In the genomic region with DNA sequence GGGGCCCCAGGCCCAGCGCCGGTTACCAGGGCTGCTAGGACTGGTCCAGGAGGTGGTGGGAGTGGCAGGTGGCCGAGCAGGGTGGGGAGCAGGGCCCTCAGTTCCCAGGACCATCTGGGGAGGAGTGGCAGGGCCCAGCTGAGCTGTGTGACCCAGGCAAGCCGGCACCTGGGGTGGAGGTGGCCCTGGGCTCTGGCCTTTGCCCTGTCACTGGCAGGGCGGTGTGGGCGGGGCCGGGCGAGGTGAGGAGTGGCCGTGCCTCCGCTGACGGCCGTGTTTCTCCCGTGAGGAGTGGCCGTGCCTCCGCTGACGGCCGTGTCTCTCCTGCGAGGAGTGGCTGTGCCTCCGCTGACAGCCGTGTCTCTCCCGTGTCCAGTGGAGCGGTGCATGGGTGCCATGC, we compare ENCODE assay signal across 20 cellular contexts. TPM values are rescaled to one million over a fixed set of nuclear protein-coding genes. Genes with fewer than 3 reads are reported as not detected.
DNase-seq lines count a peak whose midpoint lies in the region; ATAC-seq and TF ChIP-seq lines count a peak whose summit lies in the region.
"Had no signal": no experiment of that assay in that cellular context is flagged by ENCODE, and none has a peak within 500 bp of the region (broad histone marks: within the 10 kb centered on the region; RNA-seq: fewer than 3 reads in every experiment).

No MANE protein-coding gene starts in this region.

- POLR2A ChIA-PET in WTC11 (lab: Charles Lee): no interaction called here

- no peaks in the 10 kb centered on the region for H3K9me3 Mint-ChIP-seq in WTC11
- H3K9me3 Mint-ChIP-seq: CD4-positive, alpha-beta T cell; HFFc6 had no signal

- H3K27ac Mint-ChIP-seq in WTC11: no peak overlapping the region
- H3K27ac Mint-ChIP-seq: B cell; CD4-positive, alpha-beta T cell; HFFc6 had no signal

- DNase-seq in DMS53 (lab: John Stamatoyannopoulos, UW) (peak; percentile 59), DMS53 treated with DMSO at 0.1 percent for 48 hours (lab: John Stamatoyannopoulos, UW; ENCODE audit: unreplicated experiment) (no peak), WTC11 (ENCODE audit: low spot score) (no peak), right lobe of liver (peak; percentile 88 to 89 (median 88)), NCI-H2227 treated with DMSO at 0.1 percent for 48 hours (lab: John Stamatoyannopoulos, UW) (no peak), foreskin fibroblast (no peak), cerebellum (ENCODE audit: low spot score) (no peak)
- no peak for DNase-seq in activated CD4-positive, CD25-positive, alpha-beta regulatory T cell treated with anti-CD3 and anti-CD28 coated beads, Interleukin-2, amount 50 U/mL, for 72 hours
- DNase-seq: 8988T; CD4-positive, alpha-beta T cell; DMS79 treated with DMSO at 0.1 percent for 48 hours; HFFc6; KG1; NCI-H1694 treated with DMSO at 0.1 percent for 48 hours; NCI-H345; NCI-H526 treated with DMSO at 0.1 percent for 48 hours; SHP77 treated with DMSO at 0.1 percent for 48 hours; SK-N-SH had no signal

- H3K27ac ChIP-seq in right lobe of liver: no peak overlapping the region

- no peaks in the 10 kb centered on the region for H3K36me3 ChIP-seq in right lobe of liver

- H3K36me3 Mint-ChIP-seq in WTC11: no peaks in the 10 kb centered on the region

- WGBS in right lobe of liver (ENCODE audit: insufficient coverage, low coverage, low lambda C conversion rate, missing lambda C conversion rate): no CpG with 5 or more reads among the region's 22 CpGs

- ATAC-seq in WTC11 (no peak), right lobe of liver (peak; percentile 68 to 76 (median 72))

- no peaks in the 10 kb centered on the region for H3K9me3 ChIP-seq in right lobe of liver
- H3K9me3 ChIP-seq: SK-N-SH had no signal

- no peaks in the 10 kb centered on the region for H3K4me1 Mint-ChIP-seq in WTC11

- CTCF ChIA-PET in WTC11 (lab: Charles Lee): interaction anchor here (1.7 kb wide), 2 partner anchors 10 to 17 kb away, joined by 5 read pairs; no protein-coding TSS in a partner anchor

- intact Hi-C loops in right lobe of liver (cut with DNase I): no loop called here

- H3K4me3 Mint-ChIP-seq in WTC11: no peak overlapping the region
- H3K4me3 Mint-ChIP-seq: B cell; CD4-positive, alpha-beta T cell; HFFc6 had no signal

- no peak overlapping the region for H3K4me3 ChIP-seq in right lobe of liver
- H3K4me3 ChIP-seq in foreskin fibroblast (ENCODE audit: low read depth in 1 of 2, low read length in 2 of 2): no peak overlapping the region

- TF ChIP-seq POLR2A in right lobe of liver (IDR thresholded peaks at IDR 0.05): no peak

- no peaks in the 10 kb centered on the region for H3K27me3 ChIP-seq in right lobe of liver

- peaks cover 0 to 28% (median 12%) of the 10 kb centered on the region in 4 donors for H3K4me1 ChIP-seq in right lobe of liver

- TF ChIP-seq CTCF in WTC11 (IDR thresholded peaks at IDR 0.05) (no peak), right lobe of liver (IDR thresholded peaks at IDR 0.05) (no peak), foreskin fibroblast (IDR thresholded peaks at IDR 0.05; ENCODE audit: low read depth, low read length) (no peak)

- H3K27me3 Mint-ChIP-seq in WTC11 (ENCODE audit: low read depth): no peaks in the 10 kb centered on the region
- H3K27me3 Mint-ChIP-seq: B cell; CD4-positive, alpha-beta T cell had no signal

TF ChIP-seq in WTC11, 78 proteins besides CTCF, POLR2A, EP300 and RAD21:
- TF ChIP-seq, protein P1, sequence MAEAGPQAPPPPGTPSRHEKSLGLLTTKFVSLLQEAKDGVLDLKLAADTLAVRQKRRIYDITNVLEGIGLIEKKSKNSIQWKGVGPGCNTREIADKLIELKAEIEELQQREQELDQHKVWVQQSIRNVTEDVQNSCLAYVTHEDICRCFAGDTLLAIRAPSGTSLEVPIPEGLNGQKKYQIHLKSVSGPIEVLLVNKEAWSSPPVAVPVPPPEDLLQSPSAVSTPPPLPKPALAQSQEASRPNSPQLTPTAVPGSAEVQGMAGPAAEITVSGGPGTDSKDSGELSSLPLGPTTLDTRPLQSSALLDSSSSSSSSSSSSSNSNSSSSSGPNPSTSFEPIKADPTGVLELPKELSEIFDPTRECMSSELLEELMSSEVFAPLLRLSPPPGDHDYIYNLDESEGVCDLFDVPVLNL (CRISPR knock-in tag; IDR thresholded peaks at IDR 0.05; ENCODE audit: borderline replicate concordance, low read depth): 0 out of 2 replicates have a peak, but pooled peaks have one; percentile 25
- TF ChIP-seq, protein P2, sequence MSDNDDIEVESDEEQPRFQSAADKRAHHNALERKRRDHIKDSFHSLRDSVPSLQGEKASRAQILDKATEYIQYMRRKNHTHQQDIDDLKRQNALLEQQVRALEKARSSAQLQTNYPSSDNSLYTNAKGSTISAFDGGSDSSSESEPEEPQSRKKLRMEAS (CRISPR knock-in tag; IDR thresholded peaks at IDR 0.05): no peak

RNA-seq across cellular contexts. Expression of a gene that starts 2.0 kb away (rescaled TPM):
- total RNA-seq in WTC11 (2021) (0.05 to 0.18 TPM (median 0.17 TPM) in 3 replicates), right lobe of liver (1 to 10 TPM in 5 of 6 experiments, under 1 TPM in 1; 0.37 to 4.6 (median 2.3) TPM), cerebellum (13.3 TPM)

RNA-seq across cellular contexts. Expression of a gene that starts 48.3 kb away (rescaled TPM):
- total RNA-seq in WTC11 (2021): 35.2 to 52.5 TPM (median 36.7 TPM) in 3 replicates
- 10 to 100 TPM in 5 of 6 experiments, 1 to 10 TPM in 1; 9.6 to 18.9 (median 13.4) TPM for total RNA-seq in right lobe of liver
- total RNA-seq in cerebellum: 31.1 TPM

RNA-seq across cellular contexts. Expression of a gene that starts 52.0 kb away (rescaled TPM):
- total RNA-seq in WTC11 (2021): 0.21 to 0.23 TPM in 2 of 3 replicates, not detected in the other
- under 1 TPM in 2 of 6 experiments, not detected in 4; 0.18 to 0.25 TPM for total RNA-seq in right lobe of liver
- 62.8 TPM for total RNA-seq in cerebellum
- total RNA-seq: B cell; CD4-positive, alpha-beta T cell; H4 had no signal

Comparison
In these comparisons a context has a peak if more than half of its experiments do, and no peak if none do; other contexts are left out.
1. DNase-seq: peak in DMS53 (single experiment) and right lobe of liver (3 of 3); none in DMS53 treated with DMSO at 0.1 percent for 48 hours (single experiment), WTC11 (single experiment), NCI-H2227 treated with DMSO at 0.1 percent for 48 hours (single experiment), foreskin fibroblast (0 of 2), activated CD4-positive, CD25-positive, alpha-beta regulatory T cell treated with anti-CD3 and anti-CD28 coated beads, Interleukin-2, amount 50 U/mL, for 72 hours (single experiment) and cerebellum (single experiment).
2. RNA of a gene that starts 52.0 kb away (total RNA-seq): 62.8 TPM in cerebellum (single experiment); 0.18 to 0.25 TPM in right lobe of liver and 0.21 to 0.23 TPM in WTC11; every median in the first group is over 10 times any median in the second.